Comparison of ENCODE assay signal across 1 cellular context in genomic region chr3:13189639-13190375, GRCh38.
TF ChIP-seq lines count a peak whose summit lies in the region.

No MANE protein-coding gene starts in this region.

TF ChIP-seq in HepG2, 621 proteins besides CTCF, POLR2A, EP300 and RAD21 (continued from another document and continues in another):
- TF ChIP-seq HMGXB3 (CRISPR knock-in tag; IDR thresholded peaks at IDR 0.05; ENCODE audit: borderline replicate concordance) (peak; percentile 58; the same call in 1 of the 2 replicates), ZNF639 (CRISPR knock-in tag; conservative IDR thresholded peaks at IDR 0.05) (no peak), TARDBP (CRISPR knock-in tag; IDR thresholded peaks at IDR 0.05) (peak; percentile 17; the same call in 1 of the 2 replicates), ZNF644 (CRISPR knock-in tag; IDR thresholded peaks at IDR 0.05; ENCODE audit: low read depth) (peak; percentile 88), STAT5B (CRISPR knock-in tag; IDR thresholded peaks at IDR 0.05) (no peak), ATF4 (CRISPR knock-in tag; IDR thresholded peaks at IDR 0.05) (peak in 1 of 2 experiments; percentile 58; a peak in 1 of 4 replicates), ZNF607 (CRISPR knock-in tag; IDR thresholded peaks at IDR 0.05; ENCODE audit: borderline replicate concordance) (0 out of 2 replicates have a peak, but pooled peaks have one; percentile 44), ZNF431 (CRISPR knock-in tag; IDR thresholded peaks at IDR 0.05; ENCODE audit: borderline replicate concordance, low read depth) (no peak), ZNF350 (CRISPR knock-in tag; IDR thresholded peaks at IDR 0.05; ENCODE audit: borderline replicate concordance, low read depth) (0 out of 2 replicates have a peak, but pooled peaks have one; percentile 63), USF2 (IDR thresholded peaks at IDR 0.05; ENCODE audit: low read depth, low read length) (peak; percentile 1; the same call in 1 of the 2 replicates), USF2 (CRISPR knock-in tag; IDR thresholded peaks at IDR 0.05; ENCODE audit: borderline replicate concordance) (no peak), HOXA3 (CRISPR knock-in tag; IDR thresholded peaks at IDR 0.05) (peak; percentile 53; the same call in 1 of the 2 replicates), CBX1 (IDR thresholded peaks at IDR 0.05; ENCODE audit: low read depth) (peak; percentile 50), RNF2 (conservative IDR thresholded peaks at IDR 0.05; ENCODE audit: low read depth) (no peak), ZNF772 (CRISPR knock-in tag; IDR thresholded peaks at IDR 0.05) (peak; percentile 77; the same call in 1 of the 2 replicates), ZNF720 (CRISPR knock-in tag; IDR thresholded peaks at IDR 0.05) (no peak), ZNF768 (CRISPR knock-in tag; IDR thresholded peaks at IDR 0.05) (peak; percentile 68; the same call in 1 of the 2 replicates), ZSCAN31 (CRISPR knock-in tag; IDR thresholded peaks at IDR 0.05; ENCODE audit: low read depth) (peak; percentile 39; the same call in 1 of the 2 replicates), ZNF281 (CRISPR knock-in tag; IDR thresholded peaks at IDR 0.05; ENCODE audit: borderline replicate concordance) (peak; percentile 47; the same call in 1 of the 2 replicates), LRRFIP1 (CRISPR knock-in tag; conservative IDR thresholded peaks at IDR 0.05) (no peak), ZNF567 (CRISPR knock-in tag; IDR thresholded peaks at IDR 0.05; ENCODE audit: borderline replicate concordance) (0 out of 2 replicates have a peak, but pooled peaks have one; percentile 53), AGO2 (optimal IDR thresholded peaks at IDR 0.05; ENCODE audit: low read depth, low read length) (no peak), ZNF580 (CRISPR knock-in tag; IDR thresholded peaks at IDR 0.05; ENCODE audit: borderline replicate concordance, low read depth) (peak; percentile 49; the same call in 1 of the 2 replicates), IKZF5 (CRISPR knock-in tag; IDR thresholded peaks at IDR 0.05) (peak; percentile 84), SP4 (CRISPR knock-in tag; IDR thresholded peaks at IDR 0.05) (no peak), ZSCAN21 (CRISPR knock-in tag; IDR thresholded peaks at IDR 0.05; ENCODE audit: borderline replicate concordance) (peak; percentile 62; the same call in 1 of the 2 replicates), ZMYM3 (CRISPR knock-in tag; IDR thresholded peaks at IDR 0.05) (peak; percentile 95), ZBTB34 (CRISPR knock-in tag; IDR thresholded peaks at IDR 0.05) (no peak), ZNF263 (CRISPR knock-in tag; IDR thresholded peaks at IDR 0.05) (peak; percentile 56), MAZ (IDR thresholded peaks at IDR 0.05; ENCODE audit: borderline replicate concordance, low read depth, low read length) (peak; percentile 50; the same call in 1 of the 2 replicates), MAZ (CRISPR knock-in tag; IDR thresholded peaks at IDR 0.05; ENCODE audit: low read depth) (peak; percentile 43; the same call in 1 of the 2 replicates), TBL1XR1 (IDR thresholded peaks at IDR 0.05; ENCODE audit: borderline replicate concordance, low read length, partially characterized antibody) (peak; percentile 39), ZUFSP (CRISPR knock-in tag; IDR thresholded peaks at IDR 0.05; ENCODE audit: borderline replicate concordance) (no peak), MEF2D (CRISPR knock-in tag; IDR thresholded peaks at IDR 0.05) (peak; percentile 80)
